1 cellular context compared by ENCODE assay signal in the genomic region with DNA sequence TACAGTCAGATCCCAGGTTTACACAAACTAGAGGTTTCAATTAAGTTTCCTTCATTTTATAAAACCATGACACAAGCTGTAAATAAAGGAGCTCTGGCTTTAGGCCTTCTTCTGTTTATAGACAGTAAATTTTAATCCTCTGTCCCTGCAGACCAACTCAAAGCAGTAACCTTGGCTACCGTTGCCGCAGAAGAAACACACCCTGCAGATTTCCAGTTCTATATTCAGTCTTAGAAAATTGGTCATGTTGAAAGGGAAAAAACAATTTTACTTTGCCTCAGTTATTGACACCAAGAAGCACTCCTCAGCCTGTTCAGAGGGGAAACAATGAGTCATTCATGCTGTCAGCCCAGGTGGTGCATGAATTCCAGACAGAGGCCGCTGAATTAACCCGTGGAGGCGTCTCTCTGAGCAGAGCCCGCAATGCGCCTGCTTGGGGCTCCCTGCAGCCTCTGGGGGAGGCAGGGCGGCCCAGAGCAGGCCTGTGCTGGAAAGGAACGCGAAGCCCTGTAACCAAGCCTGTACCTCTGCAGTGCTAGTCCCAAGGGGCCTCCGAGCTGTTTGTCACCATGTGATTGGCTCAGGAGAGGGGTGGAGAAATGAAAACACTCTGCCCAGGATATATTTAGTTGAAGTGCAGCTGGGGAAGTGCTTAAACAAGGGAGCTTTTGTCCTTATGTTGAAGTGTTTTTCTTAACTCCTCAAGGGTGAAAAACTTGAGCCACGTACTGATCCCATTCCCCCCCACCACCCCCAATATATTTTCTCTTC.
A peak's percentile ranks its signal among the peaks of the same experiment; 100 is the strongest.
TF ChIP-seq lines count a peak whose summit lies in the region.

No MANE protein-coding gene starts in this region.

TF ChIP-seq in HEK293, 187 proteins besides CTCF, POLR2A, EP300 and RAD21 (continued from another document and continues in another):
- TF ChIP-seq, protein P1, sequence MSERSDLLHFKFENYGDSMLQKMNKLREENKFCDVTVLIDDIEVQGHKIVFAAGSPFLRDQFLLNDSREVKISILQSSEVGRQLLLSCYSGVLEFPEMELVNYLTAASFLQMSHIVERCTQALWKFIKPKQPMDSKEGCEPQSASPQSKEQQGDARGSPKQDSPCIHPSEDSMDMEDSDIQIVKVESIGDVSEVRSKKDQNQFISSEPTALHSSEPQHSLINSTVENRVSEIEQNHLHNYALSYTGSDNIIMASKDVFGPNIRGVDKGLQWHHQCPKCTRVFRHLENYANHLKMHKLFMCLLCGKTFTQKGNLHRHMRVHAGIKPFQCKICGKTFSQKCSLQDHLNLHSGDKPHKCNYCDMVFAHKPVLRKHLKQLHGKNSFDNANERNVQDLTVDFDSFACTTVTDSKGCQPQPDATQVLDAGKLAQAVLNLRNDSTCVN (tag by site-specific recombination; optimal IDR thresholded peaks at IDR 0.05) = peak; percentile 8
- TF ChIP-seq, protein P2, sequence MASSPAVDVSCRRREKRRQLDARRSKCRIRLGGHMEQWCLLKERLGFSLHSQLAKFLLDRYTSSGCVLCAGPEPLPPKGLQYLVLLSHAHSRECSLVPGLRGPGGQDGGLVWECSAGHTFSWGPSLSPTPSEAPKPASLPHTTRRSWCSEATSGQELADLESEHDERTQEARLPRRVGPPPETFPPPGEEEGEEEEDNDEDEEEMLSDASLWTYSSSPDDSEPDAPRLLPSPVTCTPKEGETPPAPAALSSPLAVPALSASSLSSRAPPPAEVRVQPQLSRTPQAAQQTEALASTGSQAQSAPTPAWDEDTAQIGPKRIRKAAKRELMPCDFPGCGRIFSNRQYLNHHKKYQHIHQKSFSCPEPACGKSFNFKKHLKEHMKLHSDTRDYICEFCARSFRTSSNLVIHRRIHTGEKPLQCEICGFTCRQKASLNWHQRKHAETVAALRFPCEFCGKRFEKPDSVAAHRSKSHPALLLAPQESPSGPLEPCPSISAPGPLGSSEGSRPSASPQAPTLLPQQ (tag by site-specific recombination; IDR thresholded peaks at IDR 0.05) = peak; percentile 60; the same call in 1 of the 2 replicates
- TF ChIP-seq ZNF701 (tag by site-specific recombination; IDR thresholded peaks at IDR 0.05) = no peak
- TF ChIP-seq HOXD13 (CRISPR knock-in tag; IDR thresholded peaks at IDR 0.05; ENCODE audit: borderline replicate concordance) = no peak
- TF ChIP-seq ZNF549 (tag by site-specific recombination; IDR thresholded peaks at IDR 0.05) = no peak
- TF ChIP-seq, protein P3, sequence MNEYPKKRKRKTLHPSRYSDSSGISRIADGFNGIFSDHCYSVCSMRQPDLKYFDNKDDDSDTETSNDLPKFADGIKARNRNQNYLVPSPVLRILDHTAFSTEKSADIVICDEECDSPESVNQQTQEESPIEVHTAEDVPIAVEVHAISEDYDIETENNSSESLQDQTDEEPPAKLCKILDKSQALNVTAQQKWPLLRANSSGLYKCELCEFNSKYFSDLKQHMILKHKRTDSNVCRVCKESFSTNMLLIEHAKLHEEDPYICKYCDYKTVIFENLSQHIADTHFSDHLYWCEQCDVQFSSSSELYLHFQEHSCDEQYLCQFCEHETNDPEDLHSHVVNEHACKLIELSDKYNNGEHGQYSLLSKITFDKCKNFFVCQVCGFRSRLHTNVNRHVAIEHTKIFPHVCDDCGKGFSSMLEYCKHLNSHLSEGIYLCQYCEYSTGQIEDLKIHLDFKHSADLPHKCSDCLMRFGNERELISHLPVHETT (tag by site-specific recombination; IDR thresholded peaks at IDR 0.05) = 0 out of 2 replicates have a peak, but pooled peaks have one; percentile 28
- no peak for TF ChIP-seq ZNF777 (tag by site-specific recombination; IDR thresholded peaks at IDR 0.05; ENCODE audit: borderline replicate concordance)
- peak; percentile 87 for TF ChIP-seq SP7 (tag by site-specific recombination; IDR thresholded peaks at IDR 0.05)
- 0 out of 2 replicates have a peak, but pooled peaks have one; percentile 33 for TF ChIP-seq EGR2 (tag by site-specific recombination; IDR thresholded peaks at IDR 0.05; ENCODE audit: low read depth)
- no peak for TF ChIP-seq SCRT2 (tag by site-specific recombination; IDR thresholded peaks at IDR 0.05)
- peak; percentile 94 for TF ChIP-seq ZEB2 (tag by site-specific recombination; IDR thresholded peaks at IDR 0.05)
- TF ChIP-seq, protein P4, sequence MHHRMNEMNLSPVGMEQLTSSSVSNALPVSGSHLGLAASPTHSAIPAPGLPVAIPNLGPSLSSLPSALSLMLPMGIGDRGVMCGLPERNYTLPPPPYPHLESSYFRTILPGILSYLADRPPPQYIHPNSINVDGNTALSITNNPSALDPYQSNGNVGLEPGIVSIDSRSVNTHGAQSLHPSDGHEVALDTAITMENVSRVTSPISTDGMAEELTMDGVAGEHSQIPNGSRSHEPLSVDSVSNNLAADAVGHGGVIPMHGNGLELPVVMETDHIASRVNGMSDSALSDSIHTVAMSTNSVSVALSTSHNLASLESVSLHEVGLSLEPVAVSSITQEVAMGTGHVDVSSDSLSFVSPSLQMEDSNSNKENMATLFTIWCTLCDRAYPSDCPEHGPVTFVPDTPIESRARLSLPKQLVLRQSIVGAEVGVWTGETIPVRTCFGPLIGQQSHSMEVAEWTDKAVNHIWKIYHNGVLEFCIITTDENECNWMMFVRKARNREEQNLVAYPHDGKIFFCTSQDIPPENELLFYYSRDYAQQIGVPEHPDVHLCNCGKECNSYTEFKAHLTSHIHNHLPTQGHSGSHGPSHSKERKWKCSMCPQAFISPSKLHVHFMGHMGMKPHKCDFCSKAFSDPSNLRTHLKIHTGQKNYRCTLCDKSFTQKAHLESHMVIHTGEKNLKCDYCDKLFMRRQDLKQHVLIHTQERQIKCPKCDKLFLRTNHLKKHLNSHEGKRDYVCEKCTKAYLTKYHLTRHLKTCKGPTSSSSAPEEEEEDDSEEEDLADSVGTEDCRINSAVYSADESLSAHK (tag by site-specific recombination; IDR thresholded peaks at IDR 0.05) = no peak
- TF ChIP-seq, protein P5, sequence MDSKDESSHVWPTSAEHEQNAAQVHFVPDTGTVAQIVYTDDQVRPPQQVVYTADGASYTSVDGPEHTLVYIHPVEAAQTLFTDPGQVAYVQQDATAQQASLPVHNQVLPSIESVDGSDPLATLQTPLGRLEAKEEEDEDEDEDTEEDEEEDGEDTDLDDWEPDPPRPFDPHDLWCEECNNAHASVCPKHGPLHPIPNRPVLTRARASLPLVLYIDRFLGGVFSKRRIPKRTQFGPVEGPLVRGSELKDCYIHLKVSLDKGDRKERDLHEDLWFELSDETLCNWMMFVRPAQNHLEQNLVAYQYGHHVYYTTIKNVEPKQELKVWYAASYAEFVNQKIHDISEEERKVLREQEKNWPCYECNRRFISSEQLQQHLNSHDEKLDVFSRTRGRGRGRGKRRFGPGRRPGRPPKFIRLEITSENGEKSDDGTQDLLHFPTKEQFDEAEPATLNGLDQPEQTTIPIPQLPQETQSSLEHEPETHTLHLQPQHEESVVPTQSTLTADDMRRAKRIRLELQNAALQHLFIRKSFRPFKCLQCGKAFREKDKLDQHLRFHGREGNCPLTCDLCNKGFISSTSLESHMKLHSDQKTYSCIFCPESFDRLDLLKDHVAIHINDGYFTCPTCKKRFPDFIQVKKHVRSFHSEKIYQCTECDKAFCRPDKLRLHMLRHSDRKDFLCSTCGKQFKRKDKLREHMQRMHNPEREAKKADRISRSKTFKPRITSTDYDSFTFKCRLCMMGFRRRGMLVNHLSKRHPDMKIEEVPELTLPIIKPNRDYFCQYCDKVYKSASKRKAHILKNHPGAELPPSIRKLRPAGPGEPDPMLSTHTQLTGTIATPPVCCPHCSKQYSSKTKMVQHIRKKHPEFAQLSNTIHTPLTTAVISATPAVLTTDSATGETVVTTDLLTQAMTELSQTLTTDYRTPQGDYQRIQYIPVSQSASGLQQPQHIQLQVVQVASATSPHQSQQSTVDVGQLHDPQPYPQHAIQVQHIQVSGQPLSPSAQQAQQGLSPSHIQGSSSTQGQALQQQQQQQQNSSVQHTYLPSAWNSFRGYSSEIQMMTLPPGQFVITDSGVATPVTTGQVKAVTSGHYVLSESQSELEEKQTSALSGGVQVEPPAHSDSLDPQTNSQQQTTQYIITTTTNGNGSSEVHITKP (tag by site-specific recombination; IDR thresholded peaks at IDR 0.05) = peak; percentile 61; the same call in 1 of the 2 replicates
- TF ChIP-seq ZNF174 (tag by site-specific recombination; IDR thresholded peaks at IDR 0.05) = no peak
- TF ChIP-seq, protein P6, sequence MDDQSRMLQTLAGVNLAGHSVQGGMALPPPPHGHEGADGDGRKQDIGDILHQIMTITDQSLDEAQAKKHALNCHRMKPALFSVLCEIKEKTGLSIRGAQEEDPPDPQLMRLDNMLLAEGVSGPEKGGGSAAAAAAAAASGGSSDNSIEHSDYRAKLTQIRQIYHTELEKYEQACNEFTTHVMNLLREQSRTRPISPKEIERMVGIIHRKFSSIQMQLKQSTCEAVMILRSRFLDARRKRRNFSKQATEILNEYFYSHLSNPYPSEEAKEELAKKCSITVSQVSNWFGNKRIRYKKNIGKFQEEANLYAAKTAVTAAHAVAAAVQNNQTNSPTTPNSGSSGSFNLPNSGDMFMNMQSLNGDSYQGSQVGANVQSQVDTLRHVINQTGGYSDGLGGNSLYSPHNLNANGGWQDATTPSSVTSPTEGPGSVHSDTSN (CRISPR knock-in tag; IDR thresholded peaks at IDR 0.05) = no peak
- TF ChIP-seq ZNF600 (tag by site-specific recombination; IDR thresholded peaks at IDR 0.05) = peak; percentile 98
- peak; percentile 66 for TF ChIP-seq KLF8 (tag by site-specific recombination; IDR thresholded peaks at IDR 0.05)
- TF ChIP-seq ZBTB1 (tag by site-specific recombination; IDR thresholded peaks at IDR 0.05) = no peak
- TF ChIP-seq, protein P7, sequence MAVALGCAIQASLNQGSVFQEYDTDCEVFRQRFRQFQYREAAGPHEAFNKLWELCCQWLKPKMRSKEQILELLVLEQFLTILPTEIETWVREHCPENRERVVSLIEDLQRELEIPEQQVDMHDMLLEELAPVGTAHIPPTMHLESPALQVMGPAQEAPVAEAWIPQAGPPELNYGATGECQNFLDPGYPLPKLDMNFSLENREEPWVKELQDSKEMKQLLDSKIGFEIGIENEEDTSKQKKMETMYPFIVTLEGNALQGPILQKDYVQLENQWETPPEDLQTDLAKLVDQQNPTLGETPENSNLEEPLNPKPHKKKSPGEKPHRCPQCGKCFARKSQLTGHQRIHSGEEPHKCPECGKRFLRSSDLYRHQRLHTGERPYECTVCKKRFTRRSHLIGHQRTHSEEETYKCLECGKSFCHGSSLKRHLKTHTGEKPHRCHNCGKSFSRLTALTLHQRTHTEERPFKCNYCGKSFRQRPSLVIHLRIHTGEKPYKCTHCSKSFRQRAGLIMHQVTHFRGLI (tag by site-specific recombination; IDR thresholded peaks at IDR 0.05) = 0 out of 2 replicates have a peak, but pooled peaks have one; percentile 12
- peak; percentile 98 for TF ChIP-seq GLIS2 (tag by site-specific recombination; IDR thresholded peaks at IDR 0.05)
- TF ChIP-seq, protein P8, sequence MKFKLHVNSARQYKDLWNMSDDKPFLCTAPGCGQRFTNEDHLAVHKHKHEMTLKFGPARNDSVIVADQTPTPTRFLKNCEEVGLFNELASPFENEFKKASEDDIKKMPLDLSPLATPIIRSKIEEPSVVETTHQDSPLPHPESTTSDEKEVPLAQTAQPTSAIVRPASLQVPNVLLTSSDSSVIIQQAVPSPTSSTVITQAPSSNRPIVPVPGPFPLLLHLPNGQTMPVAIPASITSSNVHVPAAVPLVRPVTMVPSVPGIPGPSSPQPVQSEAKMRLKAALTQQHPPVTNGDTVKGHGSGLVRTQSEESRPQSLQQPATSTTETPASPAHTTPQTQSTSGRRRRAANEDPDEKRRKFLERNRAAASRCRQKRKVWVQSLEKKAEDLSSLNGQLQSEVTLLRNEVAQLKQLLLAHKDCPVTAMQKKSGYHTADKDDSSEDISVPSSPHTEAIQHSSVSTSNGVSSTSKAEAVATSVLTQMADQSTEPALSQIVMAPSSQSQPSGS (tag by site-specific recombination; IDR thresholded peaks at IDR 0.05; ENCODE audit: low read depth) = no peak; the same call in 1 of the 2 replicates
- TF ChIP-seq ZBTB8A (tag by site-specific recombination; IDR thresholded peaks at IDR 0.05) = peak; percentile 99
- peak; percentile 83 for TF ChIP-seq IKZF3 (tag by site-specific recombination; IDR thresholded peaks at IDR 0.05)
- peak; percentile 36; the same call in 1 of the 2 replicates for TF ChIP-seq ZBTB21 (tag by site-specific recombination; IDR thresholded peaks at IDR 0.05)
- peak; percentile 87 for TF ChIP-seq PRDM1 (tag by site-specific recombination; IDR thresholded peaks at IDR 0.05)
- peak; percentile 46; the same call in 1 of the 2 replicates for TF ChIP-seq ZNF596 (tag by site-specific recombination; IDR thresholded peaks at IDR 0.05)
- TF ChIP-seq OSR2 (tag by site-specific recombination; IDR thresholded peaks at IDR 0.05) = peak; percentile 76
- TF ChIP-seq, protein P9, sequence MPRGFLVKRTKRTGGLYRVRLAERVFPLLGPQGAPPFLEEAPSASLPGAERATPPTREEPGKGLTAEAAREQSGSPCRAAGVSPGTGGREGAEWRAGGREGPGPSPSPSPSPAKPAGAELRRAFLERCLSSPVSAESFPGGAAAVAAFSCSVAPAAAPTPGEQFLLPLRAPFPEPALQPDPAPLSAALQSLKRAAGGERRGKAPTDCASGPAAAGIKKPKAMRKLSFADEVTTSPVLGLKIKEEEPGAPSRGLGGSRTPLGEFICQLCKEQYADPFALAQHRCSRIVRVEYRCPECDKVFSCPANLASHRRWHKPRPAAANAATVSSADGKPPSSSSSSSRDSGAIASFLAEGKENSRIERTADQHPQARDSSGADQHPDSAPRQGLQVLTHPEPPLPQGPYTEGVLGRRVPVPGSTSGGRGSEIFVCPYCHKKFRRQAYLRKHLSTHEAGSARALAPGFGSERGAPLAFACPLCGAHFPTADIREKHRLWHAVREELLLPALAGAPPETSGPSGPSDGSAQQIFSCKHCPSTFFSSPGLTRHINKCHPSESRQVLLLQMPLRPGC (tag by site-specific recombination; IDR thresholded peaks at IDR 0.05) = peak; percentile 72
- TF ChIP-seq ZNF660 (tag by site-specific recombination; IDR thresholded peaks at IDR 0.05) = peak; percentile 90
- peak; percentile 63; the same call in 1 of the 2 replicates for TF ChIP-seq ZBTB48 (tag by site-specific recombination; IDR thresholded peaks at IDR 0.05)
- TF ChIP-seq ZNF16 (tag by site-specific recombination; IDR thresholded peaks at IDR 0.05; ENCODE audit: low read depth) = no peak
- peak; percentile 80; the same call in 1 of the 2 replicates for TF ChIP-seq ZNF223 (tag by site-specific recombination; IDR thresholded peaks at IDR 0.05)
- no peak for TF ChIP-seq ZNF560 (tag by site-specific recombination; IDR thresholded peaks at IDR 0.05; ENCODE audit: borderline replicate concordance)
- no peak for TF ChIP-seq ZNF837 (tag by site-specific recombination; IDR thresholded peaks at IDR 0.05)
- TF ChIP-seq, protein P10, sequence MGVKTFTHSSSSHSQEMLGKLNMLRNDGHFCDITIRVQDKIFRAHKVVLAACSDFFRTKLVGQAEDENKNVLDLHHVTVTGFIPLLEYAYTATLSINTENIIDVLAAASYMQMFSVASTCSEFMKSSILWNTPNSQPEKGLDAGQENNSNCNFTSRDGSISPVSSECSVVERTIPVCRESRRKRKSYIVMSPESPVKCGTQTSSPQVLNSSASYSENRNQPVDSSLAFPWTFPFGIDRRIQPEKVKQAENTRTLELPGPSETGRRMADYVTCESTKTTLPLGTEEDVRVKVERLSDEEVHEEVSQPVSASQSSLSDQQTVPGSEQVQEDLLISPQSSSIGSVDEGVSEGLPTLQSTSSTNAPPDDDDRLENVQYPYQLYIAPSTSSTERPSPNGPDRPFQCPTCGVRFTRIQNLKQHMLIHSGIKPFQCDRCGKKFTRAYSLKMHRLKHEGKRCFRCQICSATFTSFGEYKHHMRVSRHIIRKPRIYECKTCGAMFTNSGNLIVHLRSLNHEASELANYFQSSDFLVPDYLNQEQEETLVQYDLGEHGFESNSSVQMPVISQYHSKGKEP (tag by site-specific recombination; IDR thresholded peaks at IDR 0.05) = peak; percentile 92
